Comparison of ENCODE assay signal across 1 cellular context in the genomic region with DNA sequence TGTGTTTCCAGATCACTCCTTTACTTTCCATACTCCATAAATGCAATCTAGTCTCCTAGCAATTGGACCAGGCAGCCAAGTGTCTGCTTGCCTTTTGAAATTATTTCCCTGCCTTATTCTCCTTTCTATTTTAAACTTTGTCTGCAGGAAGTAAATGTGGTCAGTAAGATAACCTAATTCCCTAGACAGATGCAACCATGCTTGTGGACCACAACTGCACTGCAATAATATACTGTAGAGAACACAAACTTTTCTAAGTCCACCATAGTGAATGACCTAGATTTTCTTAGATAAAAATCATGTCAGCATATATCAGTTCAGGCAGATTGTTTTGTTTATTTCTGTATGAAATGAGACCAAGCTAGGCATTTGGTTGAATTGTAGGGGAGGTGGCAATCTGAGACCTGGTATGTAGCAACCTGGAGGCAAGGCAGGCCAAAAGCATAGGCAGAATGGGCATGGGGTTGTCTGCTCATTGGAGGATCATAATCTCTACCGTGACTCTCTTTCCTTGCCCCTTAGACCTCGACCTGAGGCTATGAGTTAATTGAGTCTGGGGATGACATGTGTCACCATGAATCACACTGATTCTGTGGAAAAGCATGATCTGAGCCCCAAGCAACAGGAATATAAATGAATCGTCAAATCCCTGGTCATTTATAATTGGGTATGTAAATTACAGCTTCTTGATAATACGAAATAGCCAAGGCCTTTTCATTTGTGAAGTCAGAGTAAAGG.
TF ChIP-seq lines count a peak whose summit lies in the region.

No MANE protein-coding gene starts in this region.

TF ChIP-seq in endothelial cell of umbilical vein, 7 proteins besides CTCF, POLR2A, EP300 and RAD21:
- no peak for TF ChIP-seq POLR2AphosphoS5 (IDR thresholded peaks at IDR 0.05; ENCODE audit: insufficient read depth, low read depth, low read length)
- TF ChIP-seq, protein P1, sequence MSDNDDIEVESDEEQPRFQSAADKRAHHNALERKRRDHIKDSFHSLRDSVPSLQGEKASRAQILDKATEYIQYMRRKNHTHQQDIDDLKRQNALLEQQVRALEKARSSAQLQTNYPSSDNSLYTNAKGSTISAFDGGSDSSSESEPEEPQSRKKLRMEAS (IDR thresholded peaks at IDR 0.05; ENCODE audit: insufficient read depth, insufficient read length): no peak
- TF ChIP-seq FOS (IDR thresholded peaks at IDR 0.05; ENCODE audit: borderline replicate concordance, insufficient read depth, low read length): no peak
- TF ChIP-seq MYC (IDR thresholded peaks at IDR 0.05; ENCODE audit: low read depth, low read length): no peak
- no peak for TF ChIP-seq GATA2 (IDR thresholded peaks at IDR 0.05; ENCODE audit: insufficient read depth, insufficient read length, low read depth, low read length)
- no peak for TF ChIP-seq JUN (IDR thresholded peaks at IDR 0.05; ENCODE audit: borderline replicate concordance, insufficient read depth, insufficient read length, low read depth)
- TF ChIP-seq EZH2 (IDR thresholded peaks at IDR 0.05; ENCODE audit: borderline replicate concordance, low read depth, low read length, severe bottlenecking): no peak
TF ChIP-seq in endothelial cell of umbilical vein: peak in this region for 0.
